16 cellular contexts compared by ENCODE assay signal in genomic region chr2:9517118-9517782, GRCh38. TPM values are rescaled to one million over a fixed set of nuclear protein-coding genes. Genes with fewer than 3 reads are reported as not detected.
A peak's percentile ranks its signal among the peaks of the same experiment; 100 is the strongest.
DNase-seq lines count a peak whose midpoint lies in the region; ATAC-seq lines count a peak whose summit lies in the region.
"Had no signal": no experiment of that assay in that cellular context is flagged by ENCODE, and none has a peak within 500 bp of the region (broad histone marks: within the 10 kb centered on the region; RNA-seq: fewer than 3 reads in every experiment).

No MANE protein-coding gene starts in this region.

- no peaks in the 10 kb centered on the region for H3K27me3 ChIP-seq in CD4-positive, alpha-beta memory T cell (ENCODE audit: insufficient read depth, low read length)
- H3K27me3 ChIP-seq: BE2C had no signal

- CTCF ChIA-PET in CD4-positive, alpha-beta memory T cell (lab: Charles Lee; ENCODE audit: partially characterized antibody), result interaction anchor here (0.9 kb wide), 1 partner anchor 14 kb away, joined by 3 read pairs; no protein-coding TSS in a partner anchor

- DNase-seq in activated naive CD4-positive, alpha-beta T cell treated with anti-CD3 and anti-CD28 coated beads, Interleukin-2, amount 50 U/mL, for 16 hours, result no peak
- DNase-seq in CD4-positive, alpha-beta memory T cell, result no peak
- DNase-seq in T-helper 17 cell (no peak), SKM-1 treated with dmso at 0.1 percent for 144 hours (lab: John Stamatoyannopoulos, UW; ENCODE audit: unreplicated experiment) (no peak), DMS53 (lab: John Stamatoyannopoulos, UW) (no peak)
- DNase-seq: BE2C, DMS153, DND-41, GDM1, H7 had no signal

- H3K27ac Mint-ChIP-seq in activated naive CD4-positive, alpha-beta T cell treated with anti-CD3 and anti-CD28 coated beads, Interleukin-2, amount 50 U/mL, for 24 hours, result peak overlapping the region; percentile 55
- peak overlapping the region in 4 of 7 donors; percentile 22 to 62 (median 54) for H3K27ac Mint-ChIP-seq in CD4-positive, alpha-beta memory T cell
- peak overlapping the region; percentile 25 for H3K27ac Mint-ChIP-seq in T-helper 17 cell
- H3K27ac Mint-ChIP-seq in stimulated activated memory B cell treated with anti-CD40 and anti-IgM and Interleukin-4, amounts not matched to agents 10 μg/mL and 1 μg/mL and 100 μg/mL, for 72 hours, result peak overlapping the region; percentile 66
- H3K27ac Mint-ChIP-seq: GM23338, IgD-negative memory B cell had no signal

- H3K36me3 Mint-ChIP-seq in activated naive CD4-positive, alpha-beta T cell treated with anti-CD3 and anti-CD28 coated beads, Interleukin-2, amount 50 U/mL, for 24 hours, result peaks cover 30% of the 10 kb centered on the region
- peaks cover 58 to 62% of the 10 kb centered on the region in 2 donors for H3K36me3 Mint-ChIP-seq in CD4-positive, alpha-beta memory T cell
- peaks cover 13% of the 10 kb centered on the region for H3K36me3 Mint-ChIP-seq in T-helper 17 cell (ENCODE audit: low read depth)
- H3K36me3 Mint-ChIP-seq in stimulated activated memory B cell treated with anti-CD40 and anti-IgM and Interleukin-4, amounts not matched to agents 10 μg/mL and 1 μg/mL and 100 μg/mL, for 72 hours, result peaks cover 49% of the 10 kb centered on the region

- POLR2A ChIA-PET in CD4-positive, alpha-beta memory T cell (lab: Charles Lee; ENCODE audit: partially characterized antibody), result interaction anchor here (1.7 kb wide), 1 partner anchor 38 kb away, joined by 3 read pairs; the partner anchor contains the start of gene ADAM17

- no peaks in the 10 kb centered on the region for H3K4me1 ChIP-seq in CD4-positive, alpha-beta memory T cell (ENCODE audit: insufficient read depth, low read length)
- H3K4me1 ChIP-seq: A549, BE2C had no signal

- no peaks in the 10 kb centered on the region for H3K9me3 Mint-ChIP-seq in activated naive CD4-positive, alpha-beta T cell treated with anti-CD3 and anti-CD28 coated beads, Interleukin-2, amount 50 U/mL, for 24 hours
- peaks cover 0 to 2% (median 0%) of the 10 kb centered on the region in 8 donors for H3K9me3 Mint-ChIP-seq in CD4-positive, alpha-beta memory T cell
- no peaks in the 10 kb centered on the region for H3K9me3 Mint-ChIP-seq in stimulated activated memory B cell treated with anti-CD40 and anti-IgM and Interleukin-4, amounts not matched to agents 10 μg/mL and 1 μg/mL and 100 μg/mL, for 72 hours
- H3K9me3 Mint-ChIP-seq: GM23338, IgD-negative memory B cell had no signal

- H3K4me1 Mint-ChIP-seq in activated naive CD4-positive, alpha-beta T cell treated with anti-CD3 and anti-CD28 coated beads, Interleukin-2, amount 50 U/mL, for 24 hours, result no peaks in the 10 kb centered on the region
- peaks cover 0 to 1% (median 0%) of the 10 kb centered on the region in 4 donors for H3K4me1 Mint-ChIP-seq in CD4-positive, alpha-beta memory T cell
- peaks cover 3% of the 10 kb centered on the region for H3K4me1 Mint-ChIP-seq in T-helper 17 cell
- no peaks in the 10 kb centered on the region for H3K4me1 Mint-ChIP-seq in stimulated activated memory B cell treated with anti-CD40 and anti-IgM and Interleukin-4, amounts not matched to agents 10 μg/mL and 1 μg/mL and 100 μg/mL, for 72 hours
- H3K4me1 Mint-ChIP-seq: GM23338, IgD-negative memory B cell had no signal

- ATAC-seq in T-helper 17 cell, result no peak
- no peak for ATAC-seq in stimulated activated memory B cell treated with anti-CD40 and anti-IgM and Interleukin-4, amounts not matched to agents 10 μg/mL and 1 μg/mL and 100 μg/mL, for 72 hours
- ATAC-seq: A549, GM23338 had no signal

- H3K36me3 ChIP-seq in CD4-positive, alpha-beta memory T cell (ENCODE audit: insufficient read depth, low read length), result peaks cover 35% of the 10 kb centered on the region

- intact Hi-C loops in CD4-positive, alpha-beta memory T cell (cut with micrococcal nuclease), result no loop called here

- H3K9me3 ChIP-seq in CD4-positive, alpha-beta memory T cell (ENCODE audit: control insufficient read depth in 1 of 2, low read length in 2 of 2), result no peaks in the 10 kb centered on the region
- no peaks in the 10 kb centered on the region for H3K9me3 ChIP-seq in T-helper 17 cell (ENCODE audit: control insufficient read depth, low read length, poor library complexity, severe bottlenecking)
- H3K9me3 ChIP-seq: A549, BE2C had no signal

- H3K27me3 Mint-ChIP-seq in activated naive CD4-positive, alpha-beta T cell treated with anti-CD3 and anti-CD28 coated beads, Interleukin-2, amount 50 U/mL, for 24 hours, result no peaks in the 10 kb centered on the region
- H3K27me3 Mint-ChIP-seq in CD4-positive, alpha-beta memory T cell, result no peaks in the 10 kb centered on the region
- no peaks in the 10 kb centered on the region for H3K27me3 Mint-ChIP-seq in T-helper 17 cell
- no peaks in the 10 kb centered on the region for H3K27me3 Mint-ChIP-seq in stimulated activated memory B cell treated with anti-CD40 and anti-IgM and Interleukin-4, amounts not matched to agents 10 μg/mL and 1 μg/mL and 100 μg/mL, for 72 hours
- H3K27me3 Mint-ChIP-seq: IgD-negative memory B cell had no signal

- H3K4me3 Mint-ChIP-seq in activated naive CD4-positive, alpha-beta T cell treated with anti-CD3 and anti-CD28 coated beads, Interleukin-2, amount 50 U/mL, for 24 hours, result no peak overlapping the region
- H3K4me3 Mint-ChIP-seq in CD4-positive, alpha-beta memory T cell, result no peak overlapping the region
- H3K4me3 Mint-ChIP-seq in T-helper 17 cell, result no peak overlapping the region
- no peak overlapping the region for H3K4me3 Mint-ChIP-seq in stimulated activated memory B cell treated with anti-CD40 and anti-IgM and Interleukin-4, amounts not matched to agents 10 μg/mL and 1 μg/mL and 100 μg/mL, for 72 hours
- H3K4me3 Mint-ChIP-seq: GM23338, IgD-negative memory B cell had no signal

- no peak overlapping the region for H3K27ac ChIP-seq in CD4-positive, alpha-beta memory T cell (ENCODE audit: low read depth, low read length)
- H3K27ac ChIP-seq: A549, C4-2B had no signal

- H3K4me3 ChIP-seq in CD4-positive, alpha-beta memory T cell (ENCODE audit: low read length in 2 of 2), result no peak overlapping the region
- H3K4me3 ChIP-seq: A549, GM23338 had no signal

RNA-seq across cellular contexts. Expression of gene ADAM17, which starts 38.4 kb away (rescaled TPM):
- 10 to 100 TPM; 32.7 to 35.6 TPM for total RNA-seq in CD4-positive, alpha-beta memory T cell
- 10 to 100 TPM in 1 of 2 donors, 1 to 10 TPM in 1; 8.1 to 13.7 TPM for polyA plus RNA-seq in CD4-positive, alpha-beta memory T cell
- total RNA-seq in T-helper 17 cell, result 10 to 100 TPM; 27.2 to 34.0 TPM

RNA-seq across cellular contexts. Expression of gene IAH1, which starts 42.9 kb away (rescaled TPM):
- total RNA-seq in CD4-positive, alpha-beta memory T cell, result 10 to 100 TPM; 52.5 to 58.1 TPM
- 10 to 100 TPM; 85.8 to 98.4 TPM for polyA plus RNA-seq in CD4-positive, alpha-beta memory T cell
- total RNA-seq in T-helper 17 cell, result 10 to 100 TPM; 43.6 to 45.2 TPM
